In genomic region chr7:157041004-157041403, GRCh38 we compare ENCODE assay signal across 36 cellular contexts. TPM values are rescaled to one million over a fixed set of nuclear protein-coding genes. Genes with fewer than 3 reads are reported as not detected.
DNase-seq lines count a peak whose midpoint lies in the region; ATAC-seq, FAIRE-seq and TF ChIP-seq lines count a peak whose summit lies in the region.
"Had no signal": no experiment of that assay in that cellular context is flagged by ENCODE, and none has a peak within 500 bp of the region (broad histone marks: within the 10 kb centered on the region; RNA-seq: fewer than 3 reads in every experiment).

No MANE protein-coding gene starts in this region.

- H3K27me3 ChIP-seq in HepG2 (ENCODE audit: control insufficient read depth in 1 of 2, insufficient read depth in 2 of 2, low read length in 2 of 2) (peaks cover 13 to 68% of the 10 kb centered on the region in 2 experiments), right lobe of liver (no peaks in the 10 kb centered on the region), H1 (replicated peaks in 1 of 4; ENCODE audit: control insufficient read depth in 3 of 4, extremely low read depth in 1 of 4, insufficient read depth in 3 of 4, low read length in 3 of 4) (peaks cover 0 to 2% (median 0%) of the 10 kb centered on the region in 4 experiments; a peak in 2 of 7 replicates), vagina (no peaks in the 10 kb centered on the region)
- H3K27me3 ChIP-seq: upper lobe of left lung had no signal

- H2BK12ac ChIP-seq in H1 (ENCODE audit: low read depth, low read length), result no peak overlapping the region

- H2AK5ac ChIP-seq in H1 (ENCODE audit: low read depth, low read length), result no peak overlapping the region

- H4K5ac ChIP-seq in H1 (ENCODE audit: insufficient read length, low read depth, low read length), result no peak overlapping the region

- H3K56ac ChIP-seq in H1 (replicated peaks; ENCODE audit: insufficient read length, low read depth, low read length), result no peak overlapping the region

- H2BK120ac ChIP-seq in H1 (replicated peaks; ENCODE audit: low read depth, low read length), result no peak overlapping the region

- no peak overlapping the region for H3K18ac ChIP-seq in H1 (ENCODE audit: extremely low read depth, low read length)

- DNase-seq in DMS53 (lab: John Stamatoyannopoulos, UW) (peak; percentile 52), DMS53 treated with DMSO at 0.1 percent for 48 hours (lab: John Stamatoyannopoulos, UW; ENCODE audit: unreplicated experiment) (no peak), HepG2 (ENCODE audit: low spot score) (no peak), right lobe of liver (no peak), H1 (ENCODE audit: low read depth in 1 of 2, low spot score in 2 of 2) (no peak), HTR-8/SVneo (ENCODE audit: insufficient read length, low spot score) (no peak), vagina (ENCODE audit: extremely low spot score in 2 of 2) (no peak), SKM-1 treated with dmso at 0.1 percent for 144 hours (lab: John Stamatoyannopoulos, UW; ENCODE audit: unreplicated experiment) (no peak)
- DNase-seq: 8988T; activated B cell treated with CpG ODN at 0.5 μM for 24 hours; activated CD4-positive, alpha-beta T cell treated with anti-CD3 and anti-CD28 coated beads, Interleukin-2, amount 10 ng/mL, durations not matched to agents 7 days and 5 days; activated gamma-delta T cell; activated naive CD8-positive, alpha-beta T cell treated with anti-CD3 and anti-CD28 coated beads for 36 hours; activated T-cell treated with anti-CD3 and anti-CD28 coated beads, Interleukin-2, amount 50 U/mL, for 24 hours; anterior cingulate cortex; C1 segment of cervical spinal cord; COR-L47; DND-41; effector CD8-positive, alpha-beta T cell; left ventricle myocardium inferior; mesenchymal stem cell; NCI-H1105; NCI-H2081 treated with DMSO at 0.1 percent for 48 hours; NCI-H524; small intestine; stimulated activated naive B cell treated with anti-CD40 and anti-IgM and Interleukin-4, amounts not matched to agents 10 μg/mL and 1 μg/mL and 100 μg/mL, for 72 hours; substantia nigra; T1000 had no signal

- no TSS peak for BruUV-seq in HepG2 (replicated peaks; lab: Mats Ljungman, UMichigan)

- peaks cover 20% of the 10 kb centered on the region for H3K4me1 ChIP-seq in HepG2 (ENCODE audit: insufficient read depth, low read length)
- no peaks in the 10 kb centered on the region for H3K4me1 ChIP-seq in right lobe of liver
- peaks cover 0 to 3% (median 0%) of the 10 kb centered on the region in 4 experiments; a peak in 1 of 7 replicates for H3K4me1 ChIP-seq in H1 (replicated peaks in 1 of 4; ENCODE audit: control insufficient read depth in 3 of 4, insufficient read depth in 4 of 4, low read length in 3 of 4)
- H3K4me1 ChIP-seq in vagina, result no peaks in the 10 kb centered on the region
- H3K4me1 ChIP-seq: left ventricle myocardium inferior, SJSA1, upper lobe of left lung had no signal

- H2BK20ac ChIP-seq in H1 (ENCODE audit: low read length), result no peak overlapping the region

- no peak overlapping the region for H3K9ac ChIP-seq in HepG2 (ENCODE audit: insufficient read depth, low read depth, low read length)
- no peak overlapping the region for H3K9ac ChIP-seq in H1 (replicated peaks in 1 of 4; ENCODE audit: extremely low read depth in 1 of 4, low read depth in 3 of 4, low read length in 3 of 4)

- no peak for FAIRE-seq in HepG2 (lab: Jason Lieb, UNC)
- no peak for FAIRE-seq in H1 (lab: Jason Lieb, UNC)
- FAIRE-seq in HTR-8/SVneo (lab: Jason Lieb, UNC), result no peak
- FAIRE-seq: bronchial epithelial cell, colon, islet of Langerhans, small intestine had no signal

- H3K36me3 ChIP-seq in HepG2 (replicated peaks in 1 of 2; ENCODE audit: control insufficient read depth in 1 of 2, insufficient read depth in 2 of 2, low read length in 2 of 2) (no peaks in the 10 kb centered on the region), right lobe of liver (no peaks in the 10 kb centered on the region), H1 (ENCODE audit: control insufficient read depth in 2 of 4, insufficient read depth in 4 of 4, low read length in 3 of 4) (no peaks in the 10 kb centered on the region), vagina (no peaks in the 10 kb centered on the region)
- H3K36me3 ChIP-seq: left ventricle myocardium inferior, SJSA1, upper lobe of left lung had no signal

- no peak for TF ChIP-seq CTCF in HepG2 (CRISPR knock-in tag; IDR thresholded peaks at IDR 0.05)
- no peak for TF ChIP-seq CTCF in right lobe of liver (IDR thresholded peaks at IDR 0.05)
- TF ChIP-seq CTCF in H1 (IDR thresholded peaks at IDR 0.05; ENCODE audit: control extremely low read depth in 1 of 3, insufficient read depth in 1 of 3, low read depth in 1 of 3, low read length in 3 of 3), result no peak
- no peak for TF ChIP-seq CTCF in vagina (IDR thresholded peaks at IDR 0.05)

- no peak overlapping the region for H4K8ac ChIP-seq in H1 (ENCODE audit: extremely low read depth, insufficient read depth, low read length)

- TF ChIP-seq POLR2A in HepG2 (IDR thresholded peaks at IDR 0.05; ENCODE audit: insufficient read depth in 1 of 2, low read depth in 2 of 2, low read length in 2 of 2), result no peak
- no peak for TF ChIP-seq POLR2A in right lobe of liver (IDR thresholded peaks at IDR 0.05)
- no peak for TF ChIP-seq POLR2A in H1 (IDR thresholded peaks at IDR 0.05; ENCODE audit: control extremely low read depth in 1 of 2, low read depth in 2 of 2, low read length in 2 of 2)
- TF ChIP-seq POLR2A in vagina (IDR thresholded peaks at IDR 0.05), result no peak

- in situ Hi-C loops in HepG2 (cut with HindIII; ENCODE audit: extremely low pct_ligation_motif_present, low pct_unique_long_range_greater_than_20kb), result no loop called here

- POLR2A ChIA-PET in HepG2 (lab: Yijun Ruan, JAX), result no interaction called here
- POLR2A ChIA-PET in H1 (lab: Charles Lee; ENCODE audit: partially characterized antibody), result interaction anchor here (0.8 to 2.1 kb wide), 2 partner anchors 28 to 91 kb away, joined by 4 to 5 read pairs; partner anchors contain the start of gene NOM1

- no peaks in the 10 kb centered on the region for H3K23me2 ChIP-seq in H1 (ENCODE audit: low read depth, low read length)

- H3K14ac ChIP-seq in H1 (ENCODE audit: insufficient read length), result no peak overlapping the region

- no peak for TF ChIP-seq EP300 in HepG2 (IDR thresholded peaks at IDR 0.05; ENCODE audit: low read depth in 2 of 2, low read length in 2 of 2)
- TF ChIP-seq EP300 in HepG2 (CRISPR knock-in tag; IDR thresholded peaks at IDR 0.05; ENCODE audit: borderline replicate concordance), result no peak
- no peak for TF ChIP-seq EP300 in H1 (IDR thresholded peaks at IDR 0.05; ENCODE audit: borderline replicate concordance in 1 of 2, low read depth in 2 of 2, low read length in 2 of 2)

- H4K91ac ChIP-seq in H1 (replicated peaks; ENCODE audit: insufficient read length, low read length), result no peak overlapping the region

- H3K27ac ChIP-seq in HepG2 (ENCODE audit: extremely low read length, insufficient read depth, low read length), result no peak overlapping the region
- H3K27ac ChIP-seq in right lobe of liver, result no peak overlapping the region
- no peak overlapping the region for H3K27ac ChIP-seq in H1 (ENCODE audit: low read depth, low read length)
- no peak overlapping the region for H3K27ac ChIP-seq in vagina
- H3K27ac ChIP-seq: left ventricle myocardium inferior, SJSA1, upper lobe of left lung had no signal

- H3K9me3 ChIP-seq in HepG2 (ENCODE audit: low read length) (no peaks in the 10 kb centered on the region), right lobe of liver (no peaks in the 10 kb centered on the region), H1 (ENCODE audit: insufficient read depth in 2 of 2, low read depth in 1 of 2, low read length in 1 of 2) (no peaks in the 10 kb centered on the region), vagina (peaks cover 3% of the 10 kb centered on the region)
- H3K9me3 ChIP-seq: SJSA1 had no signal

- H3K79me1 ChIP-seq in H1 (ENCODE audit: low read depth, low read length), result no peaks in the 10 kb centered on the region

- H4K20me1 ChIP-seq in HepG2 (ENCODE audit: insufficient read depth, low read length) (no peaks in the 10 kb centered on the region), H1 (replicated peaks in 1 of 2; ENCODE audit: control insufficient read depth in 1 of 2, insufficient read depth in 2 of 2, low read length in 2 of 2) (no peaks in the 10 kb centered on the region)

- no peak overlapping the region for H3K4ac ChIP-seq in H1 (replicated peaks; ENCODE audit: insufficient read length, low read depth, low read length)

- intact Hi-C loops in HepG2 (cut with micrococcal nuclease; ENCODE audit: unreplicated experiment), result no loop called here
- intact Hi-C loops in right lobe of liver (cut with DNase I), result no loop called here
- intact Hi-C loops in vagina (cut with DNase I), result no loop called here

- ATAC-seq in HepG2 (peak; percentile 18; the same call in 2 of the 3 replicates), right lobe of liver (no peak)
- ATAC-seq: stimulated activated naive B cell treated with anti-CD40 and anti-IgM and Interleukin-4, amounts not matched to agents 10 μg/mL and 1 μg/mL and 100 μg/mL, for 72 hours had no signal

- CTCF ChIA-PET in HepG2 (lab: Yijun Ruan, JAX; ENCODE audit: low intra/inter-chr PET ratio, low total read pairs), result no interaction called here
- CTCF ChIA-PET in H1 (lab: Charles Lee; ENCODE audit: partially characterized antibody), result no interaction called here

- no peak overlapping the region for H2BK15ac ChIP-seq in H1 (ENCODE audit: low read length)

- H3K4me3 ChIP-seq in HepG2 (replicated peaks in 1 of 3; ENCODE audit: insufficient read depth in 1 of 3, low read depth in 2 of 3, low read length in 3 of 3) (peak overlapping the region in 1 of 3 experiments; percentile 13; a peak in 1 of 6 replicates), right lobe of liver (no peak overlapping the region), H1 (ENCODE audit: extremely low read depth in 1 of 4, insufficient read depth in 2 of 4, low read depth in 3 of 4, low read length in 4 of 4) (no peak overlapping the region), vagina (no peak overlapping the region)
- H3K4me3 ChIP-seq: left ventricle myocardium inferior, SJSA1, upper lobe of left lung had no signal

- 0 out of 2 replicates have a peak overlapping the region, but pooled peaks have one; percentile 20 for H3K4me2 ChIP-seq in HepG2 (ENCODE audit: low read depth, low read length)
- no peak overlapping the region for H3K4me2 ChIP-seq in H1 (ENCODE audit: insufficient read depth in 1 of 2, low read depth in 2 of 2, low read length in 2 of 2)

- H2AFZ ChIP-seq in HepG2 (ENCODE audit: low read length) (no peak overlapping the region), H1 (ENCODE audit: low read length) (no peak overlapping the region)

- 15% methylated on average over 10 of the region's 13 CpGs for WGBS in HepG2 (ENCODE audit: low lambda C conversion rate)
- WGBS in right lobe of liver (ENCODE audit: insufficient coverage, low coverage, low lambda C conversion rate, missing lambda C conversion rate), result 39% methylated on average over 10 of the region's 13 CpGs
- 83% methylated on average over 13 of the region's 13 CpGs; no CpG with 5 or more reads in 1 of the 2 experiments for WGBS in H1 (ENCODE audit: extremely low coverage in 1 of 2, insufficient coverage in 1 of 2, insufficient read length in 1 of 2, insufficient replicate concordance in 2 of 2, low coverage in 1 of 2, low lambda C conversion rate in 2 of 2, missing lambda C conversion rate in 1 of 2), 2 experiments

- no peak for TF ChIP-seq RAD21 in HepG2 (CRISPR knock-in tag; IDR thresholded peaks at IDR 0.05)
- TF ChIP-seq RAD21 in H1 (IDR thresholded peaks at IDR 0.05 in 1 of 2, conservative IDR thresholded peaks at IDR 0.05 in 1 of 2; ENCODE audit: low read depth in 2 of 2, low read length in 2 of 2), result no peak

- no peak overlapping the region for H2BK5ac ChIP-seq in H1 (ENCODE audit: low read depth, low read length)

- no peak overlapping the region for H3K23ac ChIP-seq in H1 (ENCODE audit: insufficient read length)

- H3K79me2 ChIP-seq in HepG2 (ENCODE audit: insufficient read depth, low read length) (no peaks in the 10 kb centered on the region), H1 (ENCODE audit: control insufficient read depth in 1 of 2, insufficient read depth in 2 of 2, low read length in 2 of 2) (no peaks in the 10 kb centered on the region)

RNA-seq across cellular contexts. Expression of gene MNX1, which starts 30.5 kb away (rescaled TPM):
- 3.6 and 6.1 TPM in 2 replicates for total RNA-seq in HepG2 (2016; rRNA removed; fragmentation: Illumina TruSeq; extraction: Trizol)
- total RNA-seq in HepG2 (2016; cell fraction: cytosol; rRNA removed; fragmentation: Illumina TruSeq; extraction: Trizol; ENCODE audit: low read depth), result 2.4 and 2.5 TPM in 2 replicates
- total RNA-seq in HepG2 (2016; cell fraction: insoluble cytoplasmic fraction; rRNA removed; fragmentation: Illumina TruSeq; extraction: Trizol), result 3.4 and 9.7 TPM in 2 replicates
- total RNA-seq in HepG2 (2016; cell fraction: membrane; rRNA removed; fragmentation: Illumina TruSeq; extraction: Trizol), result 4.5 and 5.6 TPM in 2 replicates
- total RNA-seq in HepG2 (2016; cell fraction: nucleus; rRNA removed; fragmentation: Illumina TruSeq; extraction: Trizol), result 6.7 and 7.4 TPM in 2 replicates
- polyA plus RNA-seq in HepG2 (2011; rRNA removed), result 0.91 and 0.94 TPM in 2 replicates
- polyA plus RNA-seq in HepG2 (2011; cell fraction: cytosol; rRNA removed), result 0.37 and 1.0 TPM in 2 replicates
- polyA plus RNA-seq in HepG2 (2011; cell fraction: nucleus; rRNA removed), result 3.8 and 4.5 TPM in 2 replicates
- polyA plus RNA-seq in HepG2 (2012), result 1.7 and 2.4 TPM in 2 replicates
- polyA plus RNA-seq in HepG2 (2016; cell fraction: cytosol; fragmentation: Illumina TruSeq; extraction: Trizol; ENCODE audit: low read depth), result 2.2 and 3.2 TPM in 2 replicates
- polyA plus RNA-seq in HepG2 (2016; cell fraction: insoluble cytoplasmic fraction; fragmentation: Illumina TruSeq; extraction: Trizol; ENCODE audit: low read depth), result 6.3 and 6.7 TPM in 2 replicates
- 4.5 and 4.8 TPM in 2 replicates for polyA plus RNA-seq in HepG2 (2016; cell fraction: membrane; fragmentation: Illumina TruSeq; extraction: Trizol; ENCODE audit: low read depth)
- polyA plus RNA-seq in HepG2 (2016; cell fraction: nucleus; fragmentation: Illumina TruSeq; extraction: Trizol; ENCODE audit: insufficient read depth, low read depth), result 16.6 TPM in 2 replicates
- polyA minus RNA-seq in HepG2 (2011; rRNA and poly(A)+ RNA removed; ENCODE audit: low replicate concordance), result 0.98 and 1.5 TPM in 2 replicates
- polyA minus RNA-seq in HepG2 (2011; cell fraction: cytosol; rRNA and poly(A)+ RNA removed), result 0.89 and 1.6 TPM in 2 replicates
- polyA minus RNA-seq in HepG2 (2011; cell fraction: nucleus; rRNA and poly(A)+ RNA removed), result 3.2 and 7.9 TPM in 2 replicates
- not detected for total RNA-seq in right lobe of liver
- total RNA-seq in H1 (2021; fragmentation: NEBNext Ultra II Directional; extraction: Animal tissue kit (Norgen Biotek cat#: 25700)), result 0.39 and 0.52 TPM in 2 replicates
- polyA plus RNA-seq in H1 (2011; rRNA removed), result not detected in 2 replicates
- polyA plus RNA-seq in H1 (2011; cell fraction: cytosol; rRNA removed), result 0.04 TPM
- 0.10 TPM for polyA plus RNA-seq in H1 (2011; cell fraction: nucleus; rRNA removed)
- polyA plus RNA-seq in H1 (2012, experiment 1 of 2), result 0.11 TPM in 1 of 4 replicates, not detected in the others
- polyA plus RNA-seq in H1 (2012, experiment 2 of 2), result not detected
- 0.10 TPM for polyA plus RNA-seq in H1 (2013, experiment 1 of 2)
- 0.09 TPM for polyA plus RNA-seq in H1 (2013, experiment 2 of 2)
- polyA minus RNA-seq in H1 (2011; rRNA and poly(A)+ RNA removed), result not detected in 2 replicates
- not detected for polyA minus RNA-seq in H1 (2011; cell fraction: cytosol; rRNA and poly(A)+ RNA removed)
- polyA minus RNA-seq in H1 (2011; cell fraction: nucleus; rRNA and poly(A)+ RNA removed), result not detected
- total RNA-seq in vagina, result not detected
- total RNA-seq: activated B cell treated with CpG ODN at 0.5 μM for 24 hours; activated CD4-positive, alpha-beta T cell treated with anti-CD3 and anti-CD28 coated beads, Interleukin-2, amount 10 ng/mL, durations not matched to agents 7 days and 5 days; activated CD8-positive, alpha-beta memory T cell treated with anti-CD3 and anti-CD28 coated beads for 36 hours; activated naive CD8-positive, alpha-beta T cell treated with anti-CD3 and anti-CD28 coated beads for 36 hours; bronchial epithelial cell; left ventricle myocardium inferior; osteocyte; SJSA1 had no signal
- polyA plus RNA-seq: neural cell had no signal
